25 cellular contexts compared by ENCODE assay signal in the genomic region with DNA sequence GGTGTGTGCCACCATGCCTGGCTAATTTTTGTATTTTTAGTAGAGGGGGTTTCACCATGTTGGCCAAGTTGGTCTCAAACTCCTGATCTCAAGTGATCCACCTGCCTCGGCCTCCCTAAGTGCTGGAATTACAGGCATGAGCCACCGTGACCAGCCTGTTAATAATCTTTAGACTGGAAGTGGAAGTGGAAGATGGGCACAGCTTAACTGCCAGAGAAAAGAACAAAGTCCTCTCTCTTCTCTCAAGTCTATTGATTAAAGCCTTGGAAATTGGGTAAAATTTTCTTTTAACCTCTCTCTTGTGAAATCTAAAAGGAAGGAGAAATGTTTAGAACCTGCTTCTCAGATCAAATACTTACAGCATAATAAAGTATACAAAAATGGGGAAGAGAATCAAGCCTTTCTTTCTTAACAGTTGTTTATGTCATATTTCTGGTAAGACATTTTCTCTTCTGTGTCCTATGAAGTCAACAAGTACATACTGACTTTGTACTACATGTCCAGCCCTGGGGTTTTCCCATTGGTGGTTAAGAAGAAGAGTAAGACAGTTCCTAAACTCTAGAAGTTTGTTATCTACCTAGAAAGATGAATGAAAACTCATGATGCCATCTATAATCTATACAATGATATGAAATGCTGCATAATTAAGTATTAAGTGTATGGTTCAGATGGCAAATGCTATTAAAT. TPM values are rescaled to one million over a fixed set of nuclear protein-coding genes. Genes with fewer than 3 reads are reported as not detected.
DNase-seq lines count a peak whose midpoint lies in the region; ATAC-seq and TF ChIP-seq lines count a peak whose summit lies in the region.
"Had no signal": no experiment of that assay in that cellular context is flagged by ENCODE, and none has a peak within 500 bp of the region (broad histone marks: within the 10 kb centered on the region; RNA-seq: fewer than 3 reads in every experiment).

No MANE protein-coding gene starts in this region.

- ATAC-seq in GM18868 (IDR thresholded peaks at IDR 0.05; ENCODE audit: unreplicated experiment), result peak; percentile 28
- no peak for ATAC-seq in natural killer cell treated with Interleukin-12 subunit alpha and Interleukin-12 subunit beta and Interleukin-15 and Interleukin-18, amount 100 ng/mL, for 72 hours
- no peak for ATAC-seq in SK-N-SH treated with all-trans-retinoic acid at 6 μM for 48 hours
- ATAC-seq: A549, left ventricle myocardium superior had no signal

- no peak overlapping the region for H3K4me3 Mint-ChIP-seq in activated CD4-positive, alpha-beta T cell treated with anti-CD3 and anti-CD28 coated beads, Interleukin-2, amount 10 ng/mL, durations not matched to agents 24 days and 14 days
- H3K4me3 Mint-ChIP-seq in brain, result peak overlapping the region in 1 of 5 experiments; percentile 29
- no peak overlapping the region for H3K4me3 Mint-ChIP-seq in natural killer cell treated with Interleukin-12 subunit alpha and Interleukin-12 subunit beta and Interleukin-15 and Interleukin-18, amount 100 ng/mL, for 72 hours
- H3K4me3 Mint-ChIP-seq: mesothelial cell of epicardium, nephron progenitor cell had no signal

- TF ChIP-seq CTCF in brain (conservative IDR thresholded peaks at IDR 0.05), result no peak

- peaks cover 14% of the 10 kb centered on the region for H3K9me3 Mint-ChIP-seq in activated CD4-positive, alpha-beta T cell treated with anti-CD3 and anti-CD28 coated beads, Interleukin-2, amount 10 ng/mL, durations not matched to agents 24 days and 14 days
- no peaks in the 10 kb centered on the region for H3K9me3 Mint-ChIP-seq in brain
- H3K9me3 Mint-ChIP-seq in natural killer cell treated with Interleukin-12 subunit alpha and Interleukin-12 subunit beta and Interleukin-15 and Interleukin-18, amount 100 ng/mL, for 72 hours, result peaks cover 4% of the 10 kb centered on the region
- H3K9me3 Mint-ChIP-seq: mesothelial cell of epicardium, nephron progenitor cell had no signal

- peak overlapping the region; percentile 39 for H3K27ac Mint-ChIP-seq in activated CD4-positive, alpha-beta T cell treated with anti-CD3 and anti-CD28 coated beads, Interleukin-2, amount 10 ng/mL, durations not matched to agents 24 days and 14 days
- peak overlapping the region in 3 of 5 experiments; percentile 1 to 77 (median 19) for H3K27ac Mint-ChIP-seq in brain
- peak overlapping the region; percentile 69 to 90 for H3K27ac Mint-ChIP-seq in natural killer cell treated with Interleukin-12 subunit alpha and Interleukin-12 subunit beta and Interleukin-15 and Interleukin-18, amount 100 ng/mL, for 72 hours
- H3K27ac Mint-ChIP-seq: mesothelial cell of epicardium had no signal

- peaks cover 60% of the 10 kb centered on the region for H3K4me1 Mint-ChIP-seq in activated CD4-positive, alpha-beta T cell treated with anti-CD3 and anti-CD28 coated beads, Interleukin-2, amount 10 ng/mL, durations not matched to agents 24 days and 14 days
- H3K4me1 Mint-ChIP-seq in brain, result peaks cover 56% of the 10 kb centered on the region
- peaks cover 51 to 53% of the 10 kb centered on the region in 2 donors for H3K4me1 Mint-ChIP-seq in natural killer cell treated with Interleukin-12 subunit alpha and Interleukin-12 subunit beta and Interleukin-15 and Interleukin-18, amount 100 ng/mL, for 72 hours (ENCODE audit: low read depth in 2 of 2)

- H3K27me3 Mint-ChIP-seq in activated CD4-positive, alpha-beta T cell treated with anti-CD3 and anti-CD28 coated beads, Interleukin-2, amount 10 ng/mL, durations not matched to agents 24 days and 14 days, result no peaks in the 10 kb centered on the region
- peaks cover 12% of the 10 kb centered on the region for H3K27me3 Mint-ChIP-seq in brain
- H3K27me3 Mint-ChIP-seq in natural killer cell treated with Interleukin-12 subunit alpha and Interleukin-12 subunit beta and Interleukin-15 and Interleukin-18, amount 100 ng/mL, for 72 hours, result no peaks in the 10 kb centered on the region

- intact Hi-C loops in activated CD4-positive, alpha-beta T cell treated with anti-CD3 and anti-CD28 coated beads, Interleukin-2, amount 10 ng/mL, durations not matched to agents 24 days and 14 days (cut with micrococcal nuclease), result loop anchor here (10.0 kb wide), 1 partner anchor 772 kb away; a partner anchor contains a TSS

- DNase-seq in activated CD4-positive, alpha-beta T cell treated with anti-CD3 and anti-CD28 coated beads, Interleukin-2, amount 10 ng/mL, durations not matched to agents 24 days and 14 days, result no peak
- no peak for DNase-seq in activated CD4-positive, alpha-beta T cell treated with anti-CD3 and anti-CD28 coated beads for 1 hour
- no peak for DNase-seq in natural killer cell treated with Interleukin-12 subunit alpha and Interleukin-12 subunit beta and Interleukin-15 and Interleukin-18, amount 100 ng/mL, for 72 hours (ENCODE audit: low spot score)
- no peak for DNase-seq in NCI-H2227 (lab: John Stamatoyannopoulos, UW; ENCODE audit: unreplicated experiment)
- no peak for DNase-seq in mesenteric fat pad (ENCODE audit: low spot score)
- DNase-seq: activated CD4-positive, alpha-beta T cell treated with anti-CD3 and anti-CD28 coated beads, Interleukin-2, amount 50 U/mL, for 4 hours; activated CD8-positive, alpha-beta memory T cell treated with anti-CD3 and anti-CD28 coated beads, Interleukin-2, amount 50 U/mL, for 48 hours; activated gamma-delta T cell treated with Interleukin-2 at 50 U/mL for 16 hours; amygdala; Caco-2; DMS79; GDM1; HCEC 1CT; left ventricle myocardium superior; NCI-H2081 treated with DMSO at 0.1 percent for 48 hours; NCI-H82; nephron progenitor cell; stimulated activated CD4-positive, alpha-beta T cell treated with anti-CD3 and anti-CD28 coated beads, Interleukin-1b, Interleukin-23, amount 100 ng/mL, for 48 hours; T-helper 9 cell; upper lobe of left lung had no signal

- peaks cover 18% of the 10 kb centered on the region for H3K36me3 Mint-ChIP-seq in activated CD4-positive, alpha-beta T cell treated with anti-CD3 and anti-CD28 coated beads, Interleukin-2, amount 10 ng/mL, durations not matched to agents 24 days and 14 days (ENCODE audit: low read depth)
- H3K36me3 Mint-ChIP-seq in brain, result peaks cover 17% of the 10 kb centered on the region
- H3K36me3 Mint-ChIP-seq in natural killer cell treated with Interleukin-12 subunit alpha and Interleukin-12 subunit beta and Interleukin-15 and Interleukin-18, amount 100 ng/mL, for 72 hours, result peaks cover 5% of the 10 kb centered on the region
- H3K36me3 Mint-ChIP-seq: mesothelial cell of epicardium had no signal

TF ChIP-seq in SK-N-SH treated with all-trans-retinoic acid at 6 μM for 48 hours, 23 proteins besides CTCF, POLR2A, EP300 and RAD21 (continues in another document):
- TF ChIP-seq ZNF565 (CRISPR knock-in tag; conservative IDR thresholded peaks at IDR 0.05; ENCODE audit: low read depth) (no peak), ZNF70 (CRISPR knock-in tag; IDR thresholded peaks at IDR 0.05) (no peak), SNAI2 (CRISPR knock-in tag; IDR thresholded peaks at IDR 0.05) (no peak), OSR1 (CRISPR knock-in tag; IDR thresholded peaks at IDR 0.05) (no peak), GLIS3 (CRISPR knock-in tag; IDR thresholded peaks at IDR 0.05) (no peak)
- TF ChIP-seq, protein P1, sequence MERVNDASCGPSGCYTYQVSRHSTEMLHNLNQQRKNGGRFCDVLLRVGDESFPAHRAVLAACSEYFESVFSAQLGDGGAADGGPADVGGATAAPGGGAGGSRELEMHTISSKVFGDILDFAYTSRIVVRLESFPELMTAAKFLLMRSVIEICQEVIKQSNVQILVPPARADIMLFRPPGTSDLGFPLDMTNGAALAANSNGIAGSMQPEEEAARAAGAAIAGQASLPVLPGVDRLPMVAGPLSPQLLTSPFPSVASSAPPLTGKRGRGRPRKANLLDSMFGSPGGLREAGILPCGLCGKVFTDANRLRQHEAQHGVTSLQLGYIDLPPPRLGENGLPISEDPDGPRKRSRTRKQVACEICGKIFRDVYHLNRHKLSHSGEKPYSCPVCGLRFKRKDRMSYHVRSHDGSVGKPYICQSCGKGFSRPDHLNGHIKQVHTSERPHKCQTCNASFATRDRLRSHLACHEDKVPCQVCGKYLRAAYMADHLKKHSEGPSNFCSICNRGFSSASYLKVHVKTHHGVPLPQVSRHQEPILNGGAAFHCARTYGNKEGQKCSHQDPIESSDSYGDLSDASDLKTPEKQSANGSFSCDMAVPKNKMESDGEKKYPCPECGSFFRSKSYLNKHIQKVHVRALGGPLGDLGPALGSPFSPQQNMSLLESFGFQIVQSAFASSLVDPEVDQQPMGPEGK (CRISPR knock-in tag; IDR thresholded peaks at IDR 0.05; ENCODE audit: borderline replicate concordance), result no peak
- TF ChIP-seq, protein P2, sequence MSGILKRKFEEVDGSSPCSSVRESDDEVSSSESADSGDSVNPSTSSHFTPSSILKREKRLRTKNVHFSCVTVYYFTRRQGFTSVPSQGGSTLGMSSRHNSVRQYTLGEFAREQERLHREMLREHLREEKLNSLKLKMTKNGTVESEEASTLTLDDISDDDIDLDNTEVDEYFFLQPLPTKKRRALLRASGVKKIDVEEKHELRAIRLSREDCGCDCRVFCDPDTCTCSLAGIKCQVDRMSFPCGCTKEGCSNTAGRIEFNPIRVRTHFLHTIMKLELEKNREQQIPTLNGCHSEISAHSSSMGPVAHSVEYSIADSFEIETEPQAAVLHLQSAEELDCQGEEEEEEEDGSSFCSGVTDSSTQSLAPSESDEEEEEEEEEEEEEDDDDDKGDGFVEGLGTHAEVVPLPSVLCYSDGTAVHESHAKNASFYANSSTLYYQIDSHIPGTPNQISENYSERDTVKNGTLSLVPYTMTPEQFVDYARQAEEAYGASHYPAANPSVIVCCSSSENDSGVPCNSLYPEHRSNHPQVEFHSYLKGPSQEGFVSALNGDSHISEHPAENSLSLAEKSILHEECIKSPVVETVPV (CRISPR knock-in tag; IDR thresholded peaks at IDR 0.05), result no peak

RNA-seq across cellular contexts. Expression of a gene that starts 4.6 kb away (rescaled TPM):
- 0.51 and 0.97 TPM in 2 replicates for total RNA-seq in activated CD4-positive, alpha-beta T cell treated with anti-CD3 and anti-CD28 coated beads, Interleukin-2, amount 10 ng/mL, durations not matched to agents 24 days and 14 days
- 8.2 TPM for polyA plus RNA-seq in brain (ENCODE audit: insufficient read depth, low read depth, low replicate concordance)
- total RNA-seq in natural killer cell treated with Interleukin-12 subunit alpha and Interleukin-12 subunit beta and Interleukin-15 and Interleukin-18, amount 100 ng/mL, for 72 hours, result 1 to 10 TPM in 1 of 2 donors, under 1 TPM in 1; 0.56 to 1.9 TPM
- 0.45 TPM for total RNA-seq in mesenteric fat pad

RNA-seq across cellular contexts. Expression of a gene that starts 4.7 kb away (rescaled TPM):
- 13.1 and 15.3 TPM in 2 replicates for total RNA-seq in activated CD4-positive, alpha-beta T cell treated with anti-CD3 and anti-CD28 coated beads, Interleukin-2, amount 10 ng/mL, durations not matched to agents 24 days and 14 days
- 12.4 TPM for polyA plus RNA-seq in brain (ENCODE audit: insufficient read depth, low read depth, low replicate concordance)
- 10 to 100 TPM; 10.5 to 16.1 TPM for total RNA-seq in natural killer cell treated with Interleukin-12 subunit alpha and Interleukin-12 subunit beta and Interleukin-15 and Interleukin-18, amount 100 ng/mL, for 72 hours
- 32.4 TPM for total RNA-seq in mesenteric fat pad

RNA-seq across cellular contexts. Expression of a gene that starts 22.8 kb away (rescaled TPM):
- 476 and 510 TPM in 2 replicates for total RNA-seq in activated CD4-positive, alpha-beta T cell treated with anti-CD3 and anti-CD28 coated beads, Interleukin-2, amount 10 ng/mL, durations not matched to agents 24 days and 14 days
- polyA plus RNA-seq in brain (ENCODE audit: insufficient read depth, low read depth, low replicate concordance), result 271 TPM
- 100 to 1,000 TPM; 454 to 500 TPM for total RNA-seq in natural killer cell treated with Interleukin-12 subunit alpha and Interleukin-12 subunit beta and Interleukin-15 and Interleukin-18, amount 100 ng/mL, for 72 hours
- total RNA-seq in mesenteric fat pad, result 213 TPM

Comparison
In these comparisons a context has a peak if more than half of its experiments do, and no peak if none do; other contexts are left out.
1. H3K27ac Mint-ChIP-seq: peak in every context shown above with its lines; median percentile 80 in natural killer cell treated with Interleukin-12 subunit alpha and Interleukin-12 subunit beta and Interleukin-15 and Interleukin-18, amount 100 ng/mL, for 72 hours; 39 in activated CD4-positive, alpha-beta T cell treated with anti-CD3 and anti-CD28 coated beads, Interleukin-2, amount 10 ng/mL, durations not matched to agents 24 days and 14 days; 19 in brain.